Comparison of ENCODE assay signal across 22 cellular contexts in the genomic region with DNA sequence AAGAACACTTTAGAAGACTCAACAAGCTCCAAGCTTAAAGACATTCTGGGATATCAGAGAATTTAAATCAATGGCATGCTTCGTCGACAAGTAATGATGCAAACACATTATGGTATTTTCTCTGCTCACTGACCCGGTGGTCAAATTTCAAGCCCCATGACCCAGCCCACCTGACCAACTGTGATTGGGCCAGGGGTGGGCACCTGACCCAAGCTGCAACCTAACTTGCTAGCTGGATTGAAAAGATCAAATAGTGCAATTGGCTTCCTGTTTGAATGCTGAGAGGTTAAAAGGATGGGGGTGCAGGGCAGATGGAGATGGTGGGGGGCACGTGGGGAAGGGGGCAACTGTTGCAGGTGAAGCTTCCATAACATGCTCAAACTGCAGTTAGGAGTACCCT.
A peak's percentile ranks its signal among the peaks of the same experiment; 100 is the strongest.
DNase-seq lines count a peak whose midpoint lies in the region; ATAC-seq and TF ChIP-seq lines count a peak whose summit lies in the region.
"Had no signal": no experiment of that assay in that cellular context is flagged by ENCODE, and none has a peak within 500 bp of the region (broad histone marks: within the 10 kb centered on the region; RNA-seq: fewer than 3 reads in every experiment).

No MANE protein-coding gene starts in this region.

- no peak for TF ChIP-seq RAD21 in SK-N-SH (IDR thresholded peaks at IDR 0.05; ENCODE audit: low read length)

- H2AFZ ChIP-seq in SK-N-SH (ENCODE audit: low read depth): no peak overlapping the region

- no peaks in the 10 kb centered on the region for H3F3A ChIP-seq in SK-N-SH (replicated peaks; ENCODE audit: insufficient read depth)

- 82% methylated on average over 4 of the region's 4 CpGs for WGBS in right cardiac atrium
- WGBS in SK-N-SH (ENCODE audit: low lambda C conversion rate): 47% methylated on average over 4 of the region's 4 CpGs

- H3K9me2 ChIP-seq in SK-N-SH: no peaks in the 10 kb centered on the region

- H3K4me3 Mint-ChIP-seq in chondrocyte (ENCODE audit: unreplicated experiment): no peak overlapping the region
- H3K4me3 Mint-ChIP-seq: CD8-positive, alpha-beta T cell; H9 had no signal

- peaks cover 3% of the 10 kb centered on the region for H3K36me3 Mint-ChIP-seq in chondrocyte (ENCODE audit: low read depth)
- H3K36me3 Mint-ChIP-seq: CD8-positive, alpha-beta T cell had no signal

- intact Hi-C loops in right cardiac atrium (cut with DNase I): no loop called here
- intact Hi-C loops in Right ventricle myocardium superior (cut with DNase I): no loop called here

- peaks cover 30% of the 10 kb centered on the region for H3K4me1 Mint-ChIP-seq in chondrocyte (ENCODE audit: low read depth)

- H3K27me3 ChIP-seq in right cardiac atrium (ENCODE audit: control insufficient read depth, insufficient read depth): no peaks in the 10 kb centered on the region
- no peaks in the 10 kb centered on the region for H3K27me3 ChIP-seq in skeletal muscle tissue (ENCODE audit: control insufficient read depth in 3 of 3, insufficient read depth in 3 of 3, low read length in 3 of 3)
- H3K27me3 ChIP-seq in SK-N-SH (ENCODE audit: insufficient read depth): no peaks in the 10 kb centered on the region

- H3K4me2 ChIP-seq in SK-N-SH: no peak overlapping the region

- H3K36me3 ChIP-seq in skeletal muscle tissue (ENCODE audit: control insufficient read depth in 3 of 3, insufficient read depth in 3 of 3, low read length in 3 of 3): no peaks in the 10 kb centered on the region
- H3K36me3 ChIP-seq in SK-N-SH (replicated peaks in 1 of 2; ENCODE audit: control insufficient read depth in 1 of 2, insufficient read depth in 2 of 2, low read length in 1 of 2): no peaks in the 10 kb centered on the region

- no peaks in the 10 kb centered on the region for H3K79me2 ChIP-seq in SK-N-SH (ENCODE audit: insufficient read depth)

- TF ChIP-seq CTCF in chondrocyte (IDR thresholded peaks at IDR 0.05): no peak
- no peak for TF ChIP-seq CTCF in SK-N-SH (IDR thresholded peaks at IDR 0.05)

- H3K9ac ChIP-seq in skeletal muscle tissue (ENCODE audit: low read depth in 1 of 3, low read length in 3 of 3) (no peak overlapping the region), SK-N-SH (no peak overlapping the region)

- H4K20me1 ChIP-seq in SK-N-SH (ENCODE audit: insufficient read depth): no peaks in the 10 kb centered on the region

- CTCF ChIA-PET in SK-N-SH (lab: Yijun Ruan, JAX): interaction anchor here (0.6 to 0.9 kb wide), 2 partner anchors 9 to 20 kb away, joined by 3 read pairs; no protein-coding TSS in a partner anchor

- no peak for TF ChIP-seq EP300 in SK-N-SH (IDR thresholded peaks at IDR 0.05; ENCODE audit: borderline replicate concordance in 1 of 2, low read depth in 1 of 2, low read length in 1 of 2)

- peak overlapping the region; percentile 39 for H3K27ac Mint-ChIP-seq in chondrocyte (ENCODE audit: unreplicated experiment)
- H3K27ac Mint-ChIP-seq: CD8-positive, alpha-beta T cell had no signal

- no peaks in the 10 kb centered on the region for H3K27me3 Mint-ChIP-seq in chondrocyte (ENCODE audit: low read depth)

- no peak overlapping the region for H3K4me3 ChIP-seq in right cardiac atrium (ENCODE audit: low read length)
- H3K4me3 ChIP-seq in skeletal muscle tissue (ENCODE audit: low read length in 3 of 3): no peak overlapping the region
- no peak overlapping the region for H3K4me3 ChIP-seq in SK-N-SH (ENCODE audit: low read depth in 2 of 2, low read length in 1 of 2)

- ATAC-seq in right cardiac atrium (no peak), Right ventricle myocardium superior (ENCODE audit: poor library complexity) (no peak)
- ATAC-seq: CD8-positive, alpha-beta T cell; HepG2; PC-3 had no signal

- DNase-seq in right cardiac atrium: no peak
- DNase-seq in Right ventricle myocardium superior: no peak
- DNase-seq in chondrocyte (ENCODE audit: low spot score): no peak
- no peak for DNase-seq in SK-N-SH
- no peak for DNase-seq in DMS79 (lab: John Stamatoyannopoulos, UW)
- no peak for DNase-seq in mucosa of gallbladder (ENCODE audit: low spot score)
- DNase-seq: C1 segment of cervical spinal cord; Caco-2; CD8-positive, alpha-beta T cell; DND-41; H9; KBM-7; MV-4-11; NCI-H1105 treated with DMSO at 0.1 percent for 48 hours; NCI-H1930; NCI-H2107; NCI-H446 treated with DMSO at 0.1 percent for 48 hours; NCI-H526; NK-92 treated with Interleukin-12 subunit alpha and Interleukin-12 subunit beta, amount 100 ng/mL, for 24 hours; PC-3 had no signal

- POLR2A ChIA-PET in SK-N-SH (lab: Yijun Ruan, JAX): no interaction called here

- peak overlapping the region; percentile 6 for H3K27ac ChIP-seq in right cardiac atrium (ENCODE audit: low read length)
- H3K27ac ChIP-seq in skeletal muscle tissue (ENCODE audit: low read depth, low read length): peak overlapping the region; percentile 83
- H3K27ac ChIP-seq in SK-N-SH (ENCODE audit: low read depth in 2 of 2, low read length in 1 of 2): no peak overlapping the region

- H3K4me1 ChIP-seq in right cardiac atrium (ENCODE audit: control insufficient read depth, insufficient read depth, low read length) (peaks cover 10% of the 10 kb centered on the region), skeletal muscle tissue (ENCODE audit: control insufficient read depth in 3 of 3, insufficient read depth in 3 of 3, low read length in 3 of 3) (peaks cover 30 to 58% (median 32%) of the 10 kb centered on the region in 3 donors), SK-N-SH (ENCODE audit: control insufficient read depth in 1 of 2, insufficient read depth in 2 of 2, low read depth in 1 of 2, low read length in 1 of 2) (peaks cover 0 to 47% of the 10 kb centered on the region in 2 experiments; a peak in 2 of 4 replicates)
- H3K4me1 ChIP-seq: Caco-2 had no signal

- H3K9me3 Mint-ChIP-seq in chondrocyte (ENCODE audit: low read depth): no peaks in the 10 kb centered on the region
- H3K9me3 Mint-ChIP-seq: CD8-positive, alpha-beta T cell; H9 had no signal

- H3K9me3 ChIP-seq in right cardiac atrium (ENCODE audit: control insufficient read depth, low read length) (no peaks in the 10 kb centered on the region), skeletal muscle tissue (ENCODE audit: control insufficient read depth in 3 of 3, low read length in 3 of 3) (no peaks in the 10 kb centered on the region), SK-N-SH (no peaks in the 10 kb centered on the region)
- H3K9me3 ChIP-seq: Caco-2 had no signal

TF ChIP-seq in SK-N-SH, 30 proteins besides CTCF, POLR2A, EP300 and RAD21:
- TF ChIP-seq EZH2phosphoT487 (IDR thresholded peaks at IDR 0.05; ENCODE audit: borderline replicate concordance, low read depth): no peak
- no peak for TF ChIP-seq RFX5 (IDR thresholded peaks at IDR 0.05; ENCODE audit: low read length)
- TF ChIP-seq JUND (IDR thresholded peaks at IDR 0.05): no peak
- no peak for TF ChIP-seq GABPA (IDR thresholded peaks at IDR 0.05; ENCODE audit: low read depth)
- no peak for TF ChIP-seq FOXM1 (IDR thresholded peaks at IDR 0.05; ENCODE audit: low read depth)
- TF ChIP-seq TAF1 (IDR thresholded peaks at IDR 0.05; ENCODE audit: borderline replicate concordance, low read depth, low read length): no peak
- TF ChIP-seq POLR2AphosphoS5 (IDR thresholded peaks at IDR 0.05; ENCODE audit: low read depth, low read length): no peak
- TF ChIP-seq, protein P1, sequence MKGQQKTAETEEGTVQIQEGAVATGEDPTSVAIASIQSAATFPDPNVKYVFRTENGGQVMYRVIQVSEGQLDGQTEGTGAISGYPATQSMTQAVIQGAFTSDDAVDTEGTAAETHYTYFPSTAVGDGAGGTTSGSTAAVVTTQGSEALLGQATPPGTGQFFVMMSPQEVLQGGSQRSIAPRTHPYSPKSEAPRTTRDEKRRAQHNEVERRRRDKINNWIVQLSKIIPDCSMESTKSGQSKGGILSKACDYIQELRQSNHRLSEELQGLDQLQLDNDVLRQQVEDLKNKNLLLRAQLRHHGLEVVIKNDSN (IDR thresholded peaks at IDR 0.05; ENCODE audit: borderline replicate concordance, low read depth): no peak
- TF ChIP-seq RCOR1 (IDR thresholded peaks at IDR 0.05; ENCODE audit: low read length): no peak
- TF ChIP-seq TCF12 (IDR thresholded peaks at IDR 0.05): no peak
- TF ChIP-seq, protein P2, sequence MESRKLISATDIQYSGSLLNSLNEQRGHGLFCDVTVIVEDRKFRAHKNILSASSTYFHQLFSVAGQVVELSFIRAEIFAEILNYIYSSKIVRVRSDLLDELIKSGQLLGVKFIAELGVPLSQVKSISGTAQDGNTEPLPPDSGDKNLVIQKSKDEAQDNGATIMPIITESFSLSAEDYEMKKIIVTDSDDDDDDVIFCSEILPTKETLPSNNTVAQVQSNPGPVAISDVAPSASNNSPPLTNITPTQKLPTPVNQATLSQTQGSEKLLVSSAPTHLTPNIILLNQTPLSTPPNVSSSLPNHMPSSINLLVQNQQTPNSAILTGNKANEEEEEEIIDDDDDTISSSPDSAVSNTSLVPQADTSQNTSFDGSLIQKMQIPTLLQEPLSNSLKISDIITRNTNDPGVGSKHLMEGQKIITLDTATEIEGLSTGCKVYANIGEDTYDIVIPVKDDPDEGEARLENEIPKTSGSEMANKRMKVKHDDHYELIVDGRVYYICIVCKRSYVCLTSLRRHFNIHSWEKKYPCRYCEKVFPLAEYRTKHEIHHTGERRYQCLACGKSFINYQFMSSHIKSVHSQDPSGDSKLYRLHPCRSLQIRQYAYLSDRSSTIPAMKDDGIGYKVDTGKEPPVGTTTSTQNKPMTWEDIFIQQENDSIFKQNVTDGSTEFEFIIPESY (IDR thresholded peaks at IDR 0.05; ENCODE audit: borderline replicate concordance, low read depth): no peak
- no peak for TF ChIP-seq FOSL2 (IDR thresholded peaks at IDR 0.05; ENCODE audit: borderline replicate concordance, low read depth)

Comparison
In these comparisons a context has a peak if more than half of its experiments do, and no peak if none do; other contexts are left out.
1. H3K27ac ChIP-seq: peak in right cardiac atrium (single experiment) and skeletal muscle tissue (single experiment); none in SK-N-SH (0 of 2).